In the genomic region with DNA sequence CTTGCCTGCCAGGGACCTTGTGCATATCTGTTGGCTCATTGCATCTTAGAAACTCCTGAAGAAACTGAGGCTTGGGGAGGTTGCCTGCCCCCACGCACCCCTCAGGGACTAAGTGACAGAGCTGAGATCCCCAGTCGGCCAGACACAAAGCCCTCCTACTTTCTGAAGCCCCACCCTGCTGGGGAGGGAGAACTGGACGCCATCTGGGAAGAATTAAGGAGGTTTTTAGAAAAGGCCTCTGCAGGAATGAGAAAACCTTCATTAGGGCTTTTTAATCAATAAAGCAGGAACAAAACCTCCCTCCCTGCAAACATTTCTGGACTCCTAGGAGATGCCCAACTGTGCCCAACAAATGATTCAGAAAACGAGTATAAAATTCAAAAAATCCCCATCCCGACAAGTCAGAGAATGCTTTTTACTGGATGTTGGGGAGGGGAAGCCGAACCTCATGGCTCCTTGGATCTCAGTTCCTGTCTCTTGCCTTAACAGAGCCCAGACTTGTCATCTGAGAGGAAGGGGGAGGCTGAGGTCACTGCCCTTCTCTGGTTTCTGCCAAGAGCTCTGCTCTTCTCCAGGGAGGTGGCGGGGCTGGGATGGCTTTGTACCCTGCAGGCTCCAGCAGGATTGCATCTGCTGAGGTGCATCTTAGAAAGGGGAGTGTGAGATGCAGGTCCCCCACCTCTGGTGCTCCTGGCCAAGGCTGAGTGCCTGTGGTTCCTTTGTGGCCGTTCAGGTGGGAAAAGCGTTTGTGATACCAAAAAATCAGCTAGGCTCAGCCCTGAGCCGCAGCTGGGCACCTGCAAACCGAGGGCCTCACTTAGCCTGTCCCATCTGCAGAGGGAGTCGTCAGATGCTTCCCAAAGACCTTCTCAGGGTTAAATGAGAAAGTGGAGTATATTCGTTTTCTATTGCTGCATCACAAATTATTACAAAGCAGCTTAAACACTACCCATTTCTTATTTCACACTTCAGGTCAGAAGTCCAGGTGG, we compare ENCODE assay signal across 9 cellular contexts.
DNase-seq lines count a peak whose midpoint lies in the region; ATAC-seq and TF ChIP-seq lines count a peak whose summit lies in the region.
"Had no signal": no experiment of that assay in that cellular context is flagged by ENCODE, and none has a peak within 500 bp of the region (broad histone marks: within the 10 kb centered on the region; RNA-seq: fewer than 3 reads in every experiment).

No MANE protein-coding gene starts in this region.

- ATAC-seq in omental fat pad (ENCODE audit: low FRiP score) (peak; percentile 25), GM21360 (IDR thresholded peaks at IDR 0.05; ENCODE audit: unreplicated experiment) (no peak), GM18909 (IDR thresholded peaks at IDR 0.05; ENCODE audit: poor library complexity, unreplicated experiment) (no peak), HG02642 (IDR thresholded peaks at IDR 0.05; ENCODE audit: poor library complexity, unreplicated experiment) (no peak)

- peak overlapping the region; percentile 27 for H3K4me2 ChIP-seq in BLaER1

- H3K9me3 ChIP-seq in BLaER1: no peaks in the 10 kb centered on the region

- no peak overlapping the region for H3K4me3 ChIP-seq in BLaER1
- H3K4me3 ChIP-seq in fibroblast of villous mesenchyme (ENCODE audit: low read depth, low read length): no peak overlapping the region

- H3K36me3 ChIP-seq in BLaER1: no peaks in the 10 kb centered on the region; the same call in 1 of the 2 replicates

- H4K20me1 ChIP-seq in BLaER1: no peaks in the 10 kb centered on the region

- no peak overlapping the region for H3K9ac ChIP-seq in BLaER1

- H3K27me3 ChIP-seq in BLaER1: no peaks in the 10 kb centered on the region

- H3K27ac ChIP-seq in BLaER1 (no peak overlapping the region), RWPE1 (peak overlapping the region; percentile 100)

- DNase-seq in RWPE1 (ENCODE audit: low spot score): peak; percentile 84
- peak; percentile 86 for DNase-seq in fibroblast of villous mesenchyme (ENCODE audit: low read depth)
- DNase-seq in omental fat pad (ENCODE audit: low spot score): no peak
- DNase-seq in NCI-H1417 treated with DMSO at 0.1 percent for 48 hours (lab: John Stamatoyannopoulos, UW): no peak
- DNase-seq: NCI-H2171 had no signal

- TF ChIP-seq CTCF in RWPE1 (conservative IDR thresholded peaks at IDR 0.05; ENCODE audit: low read depth) (no peak), fibroblast of villous mesenchyme (IDR thresholded peaks at IDR 0.05; ENCODE audit: insufficient read depth, low read depth, low read length) (no peak), omental fat pad (IDR thresholded peaks at IDR 0.05) (no peak)

- POLR2A ChIA-PET in RWPE1 (lab: Yijun Ruan, JAX; ENCODE audit: low non-redundant PET): interaction anchor here (0.6 to 1.3 kb wide), 4 partner anchors 9 to 113 kb away, joined by 3 read pairs; no protein-coding TSS in a partner anchor

- H3K4me1 ChIP-seq in BLaER1: peaks cover 42% of the 10 kb centered on the region

- CTCF ChIA-PET in RWPE1 (lab: Yijun Ruan, JAX): interaction anchor here (0.5 to 0.6 kb wide), 2 partner anchors 107 to 109 kb away, joined by 3 to 6 read pairs; no protein-coding TSS in a partner anchor

Comparison
In these comparisons a context has a peak if more than half of its experiments do, and no peak if none do; other contexts are left out.
1. DNase-seq: peak in RWPE1 (single experiment) and fibroblast of villous mesenchyme (single experiment); none in omental fat pad (single experiment) and NCI-H1417 treated with DMSO at 0.1 percent for 48 hours (single experiment).